25 cellular contexts compared by ENCODE assay signal in genomic region chr12:105944628-105945027, GRCh38.
"Had no signal": no experiment of that assay in that cellular context is flagged by ENCODE, and none has a peak within 500 bp of the region (broad histone marks: within the 10 kb centered on the region; RNA-seq: fewer than 3 reads in every experiment).

No MANE protein-coding gene starts in this region.

- ATAC-seq: HepG2 had no signal

- H3K27me3 ChIP-seq: SJSA1 had no signal

- FAIRE-seq: HepG2, RCC 7860 had no signal

- H3K27ac ChIP-seq: SJSA1, SK-N-MC had no signal

- H3K4me1 ChIP-seq: SJSA1 had no signal

- DNase-seq: IMR-90, Karpas-422, KG1, MV-4-11, NCI-H1092, NCI-H1105 treated with DMSO at 0.1 percent for 48 hours, NCI-H1417 treated with DMSO at 0.1 percent for 48 hours, NCI-H146, NCI-H1694 treated with DMSO at 0.1 percent for 48 hours, NCI-H1930, NCI-H2081, NCI-H2107, NCI-H226, NCI-H446, NCI-H510A, NCI-H524 treated with DMSO at 0.1 percent for 48 hours, NCI-H69, NCI-H774, Right ventricle myocardium superior, RPMI8226, SIG-M5 had no signal

- H3K4me3 ChIP-seq: SJSA1, SK-N-MC had no signal

- H3K36me3 ChIP-seq: SJSA1 had no signal
